ENCODE assay signal across 8 cellular contexts in the genomic region with DNA sequence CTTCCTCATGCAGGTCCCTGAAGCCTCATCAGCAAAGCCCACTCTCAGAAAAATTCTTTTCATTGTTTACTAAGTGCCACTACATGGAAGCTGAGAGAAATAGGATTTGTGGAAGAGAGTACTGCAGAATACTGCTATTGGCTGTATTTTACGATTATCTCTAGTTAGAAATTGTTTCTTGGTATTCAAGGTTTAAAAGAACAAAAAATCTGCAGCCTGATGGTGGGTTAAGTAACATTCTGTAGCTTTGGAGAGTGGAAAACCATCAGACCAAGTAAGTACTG. TPM values are rescaled to one million over a fixed set of nuclear protein-coding genes. Genes with fewer than 3 reads are reported as not detected.
DNase-seq lines count a peak whose midpoint lies in the region; ATAC-seq and TF ChIP-seq lines count a peak whose summit lies in the region.

No MANE protein-coding gene starts in this region.

- no peak for DNase-seq in activated T-cell treated with anti-CD3 and anti-CD28 coated beads, Interleukin-2, amount 50 U/mL, for 24 hours
- no peak for DNase-seq in activated T-cell treated with anti-CD3 and anti-CD28 coated beads, Interleukin-2, amount 50 U/mL, for 48 hours
- peak in 1 of 2 donors; percentile 53 for DNase-seq in activated naive CD4-positive, alpha-beta T cell treated with anti-CD3 and anti-CD28 coated beads, Interleukin-2, amount 50 U/mL, for 72 hours (ENCODE audit: low spot score in 2 of 2)
- DNase-seq in immature natural killer cell (no peak), testis (no peak)

- no peaks in the 10 kb centered on the region for H3K36me3 ChIP-seq in testis (ENCODE audit: low read depth, missing control alignments)

- peaks cover 22% of the 10 kb centered on the region for H3K4me1 Mint-ChIP-seq in activated T-cell treated with anti-CD3 and anti-CD28 coated beads, Interleukin-2, amount 50 U/mL, for 24 hours (ENCODE audit: low read depth)
- peaks cover 14 to 24% of the 10 kb centered on the region in 2 donors for H3K4me1 Mint-ChIP-seq in immature natural killer cell

- no peak for TF ChIP-seq CTCF in testis (IDR thresholded peaks at IDR 0.05)

- H3K4me3 ChIP-seq in testis = no peak overlapping the region

- H3K27me3 ChIP-seq in testis = no peaks in the 10 kb centered on the region

- H3K9me3 Mint-ChIP-seq in activated T-cell treated with anti-CD3 and anti-CD28 coated beads, Interleukin-2, amount 50 U/mL, for 24 hours = no peaks in the 10 kb centered on the region
- no peaks in the 10 kb centered on the region for H3K9me3 Mint-ChIP-seq in activated naive CD4-positive, alpha-beta T cell treated with anti-CD3 and anti-CD28 coated beads, Interleukin-2, amount 50 U/mL, for 72 hours
- no peaks in the 10 kb centered on the region for H3K9me3 Mint-ChIP-seq in immature natural killer cell

- H3K9me3 ChIP-seq in testis = no peaks in the 10 kb centered on the region

- H3K27ac ChIP-seq in testis = peak overlapping the region; percentile 18 to 29

- H3K27me3 Mint-ChIP-seq in activated T-cell treated with anti-CD3 and anti-CD28 coated beads, Interleukin-2, amount 50 U/mL, for 24 hours = no peaks in the 10 kb centered on the region
- H3K27me3 Mint-ChIP-seq in immature natural killer cell (ENCODE audit: low read depth in 3 of 3) = peaks cover 3 to 7% (median 6%) of the 10 kb centered on the region in 3 donors

- TF ChIP-seq POLR2A in testis (IDR thresholded peaks at IDR 0.05) = no peak

- H3K4me3 Mint-ChIP-seq in activated T-cell treated with anti-CD3 and anti-CD28 coated beads, Interleukin-2, amount 50 U/mL, for 24 hours = peak overlapping the region; percentile 72
- H3K4me3 Mint-ChIP-seq in immature natural killer cell = peak overlapping the region; percentile 18 to 66 (median 44)

- peak overlapping the region; percentile 75 for H3K27ac Mint-ChIP-seq in activated T-cell treated with anti-CD3 and anti-CD28 coated beads, Interleukin-2, amount 50 U/mL, for 24 hours
- H3K27ac Mint-ChIP-seq in activated naive CD4-positive, alpha-beta T cell treated with anti-CD3 and anti-CD28 coated beads, Interleukin-2, amount 50 U/mL, for 72 hours = peak overlapping the region; percentile 33 to 85
- H3K27ac Mint-ChIP-seq in immature natural killer cell = peak overlapping the region in 4 of 6 donors; percentile 22 to 59 (median 53)

- intact Hi-C loops in testis (cut with DNase I; ENCODE audit: low total_unique reads) = no loop called here

- H3K36me3 Mint-ChIP-seq in activated T-cell treated with anti-CD3 and anti-CD28 coated beads, Interleukin-2, amount 50 U/mL, for 24 hours (ENCODE audit: low read depth) = peaks cover 26% of the 10 kb centered on the region
- peaks cover 3 to 4% of the 10 kb centered on the region in 2 donors for H3K36me3 Mint-ChIP-seq in activated naive CD4-positive, alpha-beta T cell treated with anti-CD3 and anti-CD28 coated beads, Interleukin-2, amount 50 U/mL, for 72 hours
- H3K36me3 Mint-ChIP-seq in immature natural killer cell = peaks cover 0 to 14% (median 4%) of the 10 kb centered on the region in 3 donors

- 17 to 28% methylated on average over 1 of the region's 1 CpG for WGBS in testis, 2 donors

- ATAC-seq in activated naive CD4-positive, alpha-beta T cell treated with anti-CD3 and anti-CD28 coated beads, Interleukin-2, amount 50 U/mL, for 72 hours = no peak
- ATAC-seq in GM18517 (IDR thresholded peaks at IDR 0.05; ENCODE audit: unreplicated experiment) (no peak), GM19467 (IDR thresholded peaks at IDR 0.05; ENCODE audit: unreplicated experiment) (no peak)
- ATAC-seq in activated CD4-positive, CD25-positive, alpha-beta regulatory T cell treated with anti-CD3 and anti-CD28 coated beads, Interleukin-2, amount 50 U/mL, for 24 hours = no peak

- peaks cover 15% of the 10 kb centered on the region for H3K4me1 ChIP-seq in testis

RNA-seq across cellular contexts. Expression of a gene that starts 27.3 kb away (rescaled TPM):
- total RNA-seq in activated naive CD4-positive, alpha-beta T cell treated with anti-CD3 and anti-CD28 coated beads, Interleukin-2, amount 50 U/mL, for 72 hours = 10 to 100 TPM; 61.7 to 99.8 TPM
- polyA plus RNA-seq in immature natural killer cell = 100 to 1,000 TPM in 1 of 3 donors, 10 to 100 TPM in 2; 67.7 to 103 (median 92.9) TPM
- 100 to 1,000 TPM; 190 to 195 TPM for total RNA-seq in testis
- 171 TPM for polyA plus RNA-seq in testis (ENCODE audit: insufficient read depth, low read depth, low replicate concordance)

RNA-seq across cellular contexts. Expression of a gene that starts 28.3 kb away (rescaled TPM):
- 10 to 100 TPM; 72.8 to 81.2 TPM for total RNA-seq in activated naive CD4-positive, alpha-beta T cell treated with anti-CD3 and anti-CD28 coated beads, Interleukin-2, amount 50 U/mL, for 72 hours
- polyA plus RNA-seq in immature natural killer cell (10 to 100 TPM; 85.2 to 95.7 (median 87.4) TPM), testis (ENCODE audit: insufficient read depth, low read depth, low replicate concordance) (93.0 TPM)
- total RNA-seq in testis = 10 to 100 TPM; 69.9 to 87.9 TPM

RNA-seq across cellular contexts. Expression of a gene that starts 44.5 kb away (rescaled TPM):
- total RNA-seq in activated naive CD4-positive, alpha-beta T cell treated with anti-CD3 and anti-CD28 coated beads, Interleukin-2, amount 50 U/mL, for 72 hours = 100 to 1,000 TPM; 114 to 126 TPM
- 10 to 100 TPM; 43.6 to 62.9 (median 56.2) TPM for polyA plus RNA-seq in immature natural killer cell
- total RNA-seq in testis = 10 to 100 TPM; 73.6 to 82.8 TPM
- 38.9 TPM for polyA plus RNA-seq in testis (ENCODE audit: insufficient read depth, low read depth, low replicate concordance)
